ENCODE assay signal across 8 cellular contexts in genomic region chr21:14403681-14404318, GRCh38. TPM values are rescaled to one million over a fixed set of nuclear protein-coding genes. Genes with fewer than 3 reads are reported as not detected.
DNase-seq lines count a peak whose midpoint lies in the region; ATAC-seq and TF ChIP-seq lines count a peak whose summit lies in the region.

No MANE protein-coding gene starts in this region.

- in situ Hi-C loops in mammary epithelial cell (cut with MboI; ENCODE audit: low sequenced_read_pairs in 2 of 2) = no loop called here

- no TSS peak for BruUV-seq in mammary epithelial cell (replicated peaks; lab: Mats Ljungman, UMichigan)

- no peak overlapping the region for H3K9ac ChIP-seq in mammary epithelial cell (ENCODE audit: insufficient read depth, low read length)

- H3K9me3 ChIP-seq in mammary epithelial cell (replicated peaks; ENCODE audit: insufficient read depth, low read length) = no peaks in the 10 kb centered on the region

- DNase-seq in COR-L47 (lab: John Stamatoyannopoulos, UW) (peak; percentile 5), NCI-H2196 (lab: John Stamatoyannopoulos, UW; ENCODE audit: unreplicated experiment) (peak; percentile 31), mammary epithelial cell (peak; percentile 12), lung microvascular endothelial cell (ENCODE audit: low read depth in 2 of 2) (peak; percentile 33 to 57), T-helper 9 cell (no peak)
- DNase-seq in stimulated activated CD4-positive, alpha-beta T cell treated with anti-CD3 and anti-CD28 coated beads, Interleukin-2, amount 100 ng/mL, for 24 hours = no peak

- H3K79me2 ChIP-seq in mammary epithelial cell (ENCODE audit: insufficient read depth, low read length) = no peaks in the 10 kb centered on the region

- WGBS in mammary epithelial cell (ENCODE audit: low coverage, missing lambda C conversion rate) = 0% methylated on average over 1 of the region's 1 CpG

- peak; percentile 55 to 63 for TF ChIP-seq CTCF in mammary epithelial cell (conservative IDR thresholded peaks at IDR 0.05 in 1 of 2, IDR thresholded peaks at IDR 0.05 in 1 of 2; ENCODE audit: extremely low read depth in 1 of 2, insufficient read depth in 1 of 2, low read depth in 1 of 2, low read length in 2 of 2)

- H3K4me2 ChIP-seq in mammary epithelial cell (ENCODE audit: insufficient read depth, low read depth, low read length) = no peak overlapping the region

- H3K4me1 ChIP-seq in mammary epithelial cell (ENCODE audit: insufficient read depth, low read length) = no peaks in the 10 kb centered on the region

- H3K4me3 ChIP-seq in mammary epithelial cell (replicated peaks in 1 of 3; ENCODE audit: insufficient read depth in 1 of 3, low read depth in 2 of 3, low read length in 3 of 3) = no peak overlapping the region

- intact Hi-C loops in mammary epithelial cell (cut with micrococcal nuclease) = loop anchor here (10.0 kb wide), 3 partner anchors 371 to 1191 kb away; no protein-coding TSS in a partner anchor

- H3K36me3 ChIP-seq in mammary epithelial cell (ENCODE audit: insufficient read depth, low read length) = no peaks in the 10 kb centered on the region

- no peaks in the 10 kb centered on the region for H4K20me1 ChIP-seq in mammary epithelial cell (ENCODE audit: insufficient read depth, low read length)

- no peaks in the 10 kb centered on the region for H3K27me3 ChIP-seq in mammary epithelial cell (ENCODE audit: insufficient read depth, low read length)

- peak; percentile 56 for ATAC-seq in GM19395 (IDR thresholded peaks at IDR 0.05; ENCODE audit: unreplicated experiment)
- ATAC-seq in GM18498 (IDR thresholded peaks at IDR 0.05; ENCODE audit: unreplicated experiment) = no peak

- no peak overlapping the region for H3K27ac ChIP-seq in mammary epithelial cell (ENCODE audit: insufficient read depth, low read depth, low read length)

- dilution Hi-C loops in mammary epithelial cell (cut with HindIII; ENCODE audit: low sequenced_read_pairs) = no loop called here

- no peak overlapping the region for H2AFZ ChIP-seq in mammary epithelial cell (ENCODE audit: low read depth, low read length)

- CTCF ChIA-PET in mammary epithelial cell (lab: Charles Lee; ENCODE audit: low non-redundant PET) = interaction anchor here (0.6 kb wide), 1 partner anchor 207 kb away, joined by 3 read pairs; no protein-coding TSS in a partner anchor

RNA-seq across cellular contexts. Expression of gene HSPA13, which starts 20.9 kb away (rescaled TPM):
- 10 to 100 TPM; 48.3 to 76.7 TPM for total RNA-seq in mammary epithelial cell
- polyA plus RNA-seq in mammary epithelial cell = 10.8 TPM
- polyA minus RNA-seq in mammary epithelial cell = 9.8 TPM
- 29.6 and 38.3 TPM in 2 replicates for total RNA-seq in lung microvascular endothelial cell

Comparison
In these comparisons a context has a peak if more than half of its experiments do, and no peak if none do; other contexts are left out.
1. DNase-seq: peak in COR-L47 (single experiment), NCI-H2196 (single experiment), mammary epithelial cell (single experiment) and lung microvascular endothelial cell (2 of 2); none in T-helper 9 cell (single experiment) and stimulated activated CD4-positive, alpha-beta T cell treated with anti-CD3 and anti-CD28 coated beads, Interleukin-2, amount 100 ng/mL, for 24 hours (0 of 2).